20 cellular contexts compared by ENCODE assay signal in the genomic region with DNA sequence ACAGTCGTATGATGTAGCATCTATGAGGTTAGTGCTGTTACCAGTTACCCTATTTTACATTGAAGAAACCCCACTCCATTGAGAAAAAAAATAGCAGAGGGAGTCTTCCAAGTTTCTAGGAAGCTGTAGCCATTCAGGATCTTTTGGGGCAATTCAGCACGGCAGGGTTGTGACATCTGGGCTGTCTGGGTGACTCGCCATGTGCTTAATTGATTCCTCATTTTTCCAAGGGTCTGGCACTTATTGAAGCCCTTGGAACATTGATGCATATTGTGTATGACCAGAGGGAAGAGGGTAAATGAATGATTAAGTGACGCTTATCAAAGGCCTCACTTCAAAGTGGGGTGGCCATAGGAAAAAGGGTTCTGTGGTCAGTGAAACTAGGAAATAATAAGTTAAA.
DNase-seq lines count a peak whose midpoint lies in the region; ATAC-seq and TF ChIP-seq lines count a peak whose summit lies in the region.
"Had no signal": no experiment of that assay in that cellular context is flagged by ENCODE, and none has a peak within 500 bp of the region (broad histone marks: within the 10 kb centered on the region; RNA-seq: fewer than 3 reads in every experiment).

No MANE protein-coding gene starts in this region.

- no peaks in the 10 kb centered on the region for H3K27me3 ChIP-seq in smooth muscle cell (ENCODE audit: low read depth)
- H3K27me3 ChIP-seq: BE2C; BLaER1 treated with 17β-estradiol and CSF1 and Interleukin-3, amounts not matched to agents 10 nM and 100 nM had no signal

- no peaks in the 10 kb centered on the region for H3F3A ChIP-seq in smooth muscle cell (ENCODE audit: low read depth)

- peaks cover 5% of the 10 kb centered on the region for H3K36me3 ChIP-seq in smooth muscle cell (ENCODE audit: low read depth)
- H3K36me3 ChIP-seq: BE2C; BLaER1 treated with 17β-estradiol and CSF1 and Interleukin-3, amounts not matched to agents 10 nM and 100 nM; HAP-1 had no signal

- no peaks in the 10 kb centered on the region for H3K79me2 ChIP-seq in smooth muscle cell (ENCODE audit: low read depth)

- TF ChIP-seq CTCF in AG10803 (conservative IDR thresholded peaks at IDR 0.05; ENCODE audit: low read length) (no peak), smooth muscle cell (IDR thresholded peaks at IDR 0.05; ENCODE audit: borderline replicate concordance, insufficient read depth, poor library complexity, severe bottlenecking) (no peak)

- no peaks in the 10 kb centered on the region for H4K20me1 ChIP-seq in smooth muscle cell (ENCODE audit: low read depth)
- H4K20me1 ChIP-seq: BLaER1 treated with 17β-estradiol and CSF1 and Interleukin-3, amounts not matched to agents 10 nM and 100 nM had no signal

- no peak overlapping the region for H3K27ac ChIP-seq in smooth muscle cell (ENCODE audit: low read depth)
- H3K27ac ChIP-seq: 22Rv1; BLaER1 treated with 17β-estradiol and CSF1 and Interleukin-3, amounts not matched to agents 10 nM and 100 nM had no signal

- H3K4me2 ChIP-seq in smooth muscle cell = no peak overlapping the region
- H3K4me2 ChIP-seq: BLaER1 treated with 17β-estradiol and CSF1 and Interleukin-3, amounts not matched to agents 10 nM and 100 nM; GM23338 had no signal

- H2AFZ ChIP-seq in smooth muscle cell (ENCODE audit: low read depth) = no peak overlapping the region
- H2AFZ ChIP-seq: GM23338 had no signal

- 81% methylated on average over 4 of the region's 4 CpGs for WGBS in smooth muscle cell (ENCODE audit: low lambda C conversion rate)

- H3K9me3 ChIP-seq in smooth muscle cell (replicated peaks; ENCODE audit: low read depth) = peaks cover 24% of the 10 kb centered on the region
- H3K9me3 ChIP-seq: BE2C, HAP-1 had no signal

- H3K4me3 ChIP-seq in AG10803 (ENCODE audit: low read length) = no peak overlapping the region
- H3K4me3 ChIP-seq in smooth muscle cell = no peak overlapping the region
- H3K4me3 ChIP-seq: BLaER1 treated with 17β-estradiol and CSF1 and Interleukin-3, amounts not matched to agents 10 nM and 100 nM; GM23338; HAP-1 had no signal

- no peak for ATAC-seq in GM19467 (IDR thresholded peaks at IDR 0.05; ENCODE audit: unreplicated experiment)
- ATAC-seq: GM23338 had no signal

- no peaks in the 10 kb centered on the region for H3K4me1 ChIP-seq in smooth muscle cell (ENCODE audit: low read depth)
- H3K4me1 ChIP-seq: BE2C; BLaER1 treated with 17β-estradiol and CSF1 and Interleukin-3, amounts not matched to agents 10 nM and 100 nM; HAP-1 had no signal

- H3K9ac ChIP-seq in smooth muscle cell (ENCODE audit: low read depth) = no peak overlapping the region
- H3K9ac ChIP-seq: BLaER1 treated with 17β-estradiol and CSF1 and Interleukin-3, amounts not matched to agents 10 nM and 100 nM had no signal

- DNase-seq in AG10803 (ENCODE audit: low read depth) (peak; percentile 62), RPMI7951 (ENCODE audit: low read depth) (peak; percentile 63), fibroblast of gingiva (ENCODE audit: low read depth) (peak; percentile 26), islet precursor cell (peak; percentile 7), NK-92 (lab: John Stamatoyannopoulos, UW; ENCODE audit: unreplicated experiment) (no peak), smooth muscle cell (lab: John Stamatoyannopoulos, UW; ENCODE audit: unreplicated experiment) (no peak), anterior cingulate cortex (lab: John Stamatoyannopoulos, UW) (no peak)
- DNase-seq: AML-193; BE2C; CD4-positive, alpha-beta T cell; CD8-positive, alpha-beta memory T cell; DMS 273 treated with DMSO at 0.1 percent for 48 hours; DMS79; GF-D8; HFFc6 had no signal

Comparison
In these comparisons a context has a peak if more than half of its experiments do, and no peak if none do; other contexts are left out.
1. DNase-seq: peak in AG10803 (single experiment), RPMI7951 (single experiment), fibroblast of gingiva (single experiment) and islet precursor cell (single experiment); none in NK-92 (single experiment), smooth muscle cell (single experiment) and anterior cingulate cortex (0 of 58).